19 cellular contexts compared by ENCODE assay signal in genomic region chr1:29323636-29324035, GRCh38.
"Had no signal": no experiment of that assay in that cellular context is flagged by ENCODE, and none has a peak within 500 bp of the region (broad histone marks: within the 10 kb centered on the region; RNA-seq: fewer than 3 reads in every experiment).

No MANE protein-coding gene starts in this region.

- DNase-seq: activated B cell treated with CpG ODN at 0.5 μM for 24 hours; activated CD4-positive, alpha-beta T cell treated with anti-CD3 and anti-CD28 coated beads for 1 hour; activated CD4-positive, alpha-beta T cell treated with anti-CD3 and anti-CD28 coated beads, Interleukin-2, amount 10 ng/mL, durations not matched to agents 24 days and 14 days; activated CD4-positive, alpha-beta T cell treated with anti-CD3 and anti-CD28 coated beads, Interleukin-2, amount 50 U/mL, for 48 hours; activated CD8-positive, alpha-beta memory T cell treated with anti-CD3 and anti-CD28 coated beads, Interleukin-2, amount 10 ng/mL, durations not matched to agents 7 days and 5 days; activated gamma-delta T cell; activated naive CD4-positive, alpha-beta T cell treated with anti-CD3 and anti-CD28 coated beads for 36 hours; activated T-cell treated with anti-CD3 and anti-CD28 coated beads, Interleukin-2, amount 50 U/mL, for 24 hours; KG1; NCI-H1048; NCI-H1694; NCI-H2029; NCI-H2107; NCI-H2171 treated with DMSO at 0.1 percent for 48 hours; NCI-H226; NCI-H82; SIG-M5; T-helper 17 cell; T-helper 9 cell had no signal

- ATAC-seq: activated CD8-positive, alpha-beta memory T cell treated with anti-CD3 and anti-CD28 coated beads, Interleukin-2, amount 10 ng/mL, durations not matched to agents 7 days and 5 days; T-helper 17 cell had no signal
